ENCODE assay signal across 7 cellular contexts in the genomic region with DNA sequence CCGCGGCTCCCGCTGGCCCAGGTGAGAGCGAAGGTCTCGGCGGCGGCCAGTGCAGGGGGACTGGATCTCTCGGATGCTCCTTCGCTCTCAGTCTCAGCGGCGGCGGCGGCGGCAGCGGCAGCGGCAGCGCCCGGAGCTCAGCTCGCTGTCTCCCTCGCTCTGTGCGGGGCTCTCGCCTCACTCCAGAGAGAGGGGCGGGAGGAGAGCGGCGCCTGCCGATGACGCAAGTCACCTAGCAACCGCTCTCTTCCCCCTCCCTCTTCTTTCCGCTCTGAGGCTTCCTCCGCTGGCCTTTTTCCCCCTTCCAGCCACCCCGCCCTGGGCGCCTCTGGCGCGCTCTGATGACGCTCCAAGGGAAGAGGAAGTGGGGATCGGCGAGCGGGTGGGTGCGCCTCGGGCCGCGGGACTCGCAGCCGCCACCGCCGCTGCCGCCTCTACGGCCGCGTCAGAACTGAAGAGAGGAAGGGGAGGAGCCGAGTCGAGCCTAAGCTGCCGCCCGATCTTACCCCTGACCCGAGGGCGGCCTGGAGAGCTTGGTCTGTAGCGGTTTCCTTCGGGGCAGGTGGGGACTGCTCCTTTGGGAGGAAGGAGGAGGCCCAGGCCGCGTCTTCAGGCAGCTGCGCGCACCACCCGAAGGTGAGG.
A peak's percentile ranks its signal among the peaks of the same experiment; 100 is the strongest.
DNase-seq lines count a peak whose midpoint lies in the region; ATAC-seq and TF ChIP-seq lines count a peak whose summit lies in the region.

FBXW7 (minus strand) TSS at position 190 of the 642 bp plus-strand sequence. CDS start 124,289 bp downstream, outside the sequence.

- peak within 1 kb of the TSS; percentile 94 for H3K4me3 ChIP-seq in retinal pigment epithelial cell (ENCODE audit: low read length)

- TF ChIP-seq CTCF in retinal pigment epithelial cell (conservative IDR thresholded peaks at IDR 0.05; ENCODE audit: low read depth, low read length) = no peak

- ATAC-seq in GM18508 (IDR thresholded peaks at IDR 0.05; ENCODE audit: insufficient read depth, unreplicated experiment) (peak; percentile 66), HG03025 (IDR thresholded peaks at IDR 0.05; ENCODE audit: low FRiP score, unreplicated experiment) (peak; percentile 77)

- peak; percentile 94 to 96 for DNase-seq in NCI-H2081 (lab: John Stamatoyannopoulos, UW)
- DNase-seq in T1000 (lab: John Stamatoyannopoulos, UW) = peak; percentile 92
- peak; percentile 100 for DNase-seq in astrocyte of the hippocampus (ENCODE audit: low read depth, low spot score)
- peak; percentile 97 to 99 for DNase-seq in hippocampal formation (lab: John Stamatoyannopoulos, UW)
- DNase-seq in retinal pigment epithelial cell (ENCODE audit: low read depth) = peak; percentile 97

Comparison
In these comparisons a context has a peak if more than half of its experiments do, and no peak if none do; other contexts are left out.
1. Peak in every context shown above with its lines: DNase-seq, ATAC-seq and H3K4me3 ChIP-seq.